ENCODE assay signal across 8 cellular contexts in the genomic region with DNA sequence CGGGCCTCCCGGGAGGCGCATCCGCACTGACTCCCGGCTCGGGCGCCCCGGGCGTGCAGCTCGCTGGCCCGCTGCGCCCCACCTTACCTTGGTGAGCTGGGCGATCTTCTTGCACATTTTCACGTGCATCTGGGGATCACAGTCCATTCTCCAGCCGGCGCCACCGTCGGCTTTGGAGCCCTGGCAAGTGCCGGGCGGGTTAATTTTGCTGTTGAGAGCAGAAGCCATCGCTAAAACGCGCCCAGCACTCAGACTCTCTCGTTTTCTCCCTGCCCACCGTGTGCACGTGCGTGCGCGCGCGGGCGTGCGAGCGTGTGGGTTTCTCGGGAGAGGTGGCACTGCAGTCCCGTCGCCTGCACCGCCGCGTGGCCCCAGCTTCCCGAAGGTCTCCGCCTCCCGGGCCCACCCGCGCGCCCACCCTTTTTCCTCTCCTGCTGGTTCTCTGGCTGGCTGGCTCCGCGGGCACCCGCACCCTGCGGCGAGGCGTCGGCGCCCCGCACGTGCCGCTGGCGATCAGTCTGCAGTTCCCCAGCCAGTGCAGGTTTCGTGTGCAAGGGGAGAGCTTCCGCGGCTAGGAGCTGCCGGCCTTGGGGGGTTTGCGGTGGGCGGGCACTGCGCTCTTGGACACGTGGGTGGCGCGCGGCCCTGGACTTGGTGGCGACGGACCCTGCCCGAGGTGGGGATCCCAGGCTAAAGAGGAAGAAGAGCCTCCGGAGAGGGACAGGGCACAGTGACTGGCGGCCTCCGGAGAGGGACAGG. TPM values are rescaled to one million over a fixed set of nuclear protein-coding genes. Genes with fewer than 3 reads are reported as not detected.
DNase-seq lines count a peak whose midpoint lies in the region; ATAC-seq and TF ChIP-seq lines count a peak whose summit lies in the region.

TSS of gene FAM184B (minus strand) at position 550 of the 759 bp plus-strand sequence. CDS start at position 228, 322 bp downstream.

- H3K4me3 ChIP-seq in suprapubic skin, result peak within 1 kb of the TSS; percentile 55

- intact Hi-C loops in activated naive CD4-positive, alpha-beta T cell treated with anti-CD3 and anti-CD28 coated beads for 36 hours (cut with micrococcal nuclease), result no loop called here
- intact Hi-C loops in left colon (cut with DNase I, micrococcal nuclease), result no loop called here

- peak within 1 kb of the TSS; percentile 34 for H3K4me3 Mint-ChIP-seq in activated naive CD4-positive, alpha-beta T cell treated with anti-CD3 and anti-CD28 coated beads for 36 hours
- peak within 1 kb of the TSS; percentile 67 to 83 (median 76) for H3K4me3 Mint-ChIP-seq in brain

- CTCF ChIA-PET in activated naive CD4-positive, alpha-beta T cell treated with anti-CD3 and anti-CD28 coated beads for 36 hours (lab: Charles Lee), result no interaction called here

- ATAC-seq in left colon (peak; percentile 41), HG02884 (IDR thresholded peaks at IDR 0.05; ENCODE audit: unreplicated experiment) (no peak), GM18868 (IDR thresholded peaks at IDR 0.05; ENCODE audit: unreplicated experiment) (no peak)

- H3K27me3 ChIP-seq in suprapubic skin, result peaks cover 25% of the 10 kb centered on the region

- H3K27ac Mint-ChIP-seq in activated naive CD4-positive, alpha-beta T cell treated with anti-CD3 and anti-CD28 coated beads for 36 hours, result no peak within 1 kb of the TSS
- peak within 1 kb of the TSS in 1 of 5 experiments; percentile 1 for H3K27ac Mint-ChIP-seq in brain

- peaks cover 19% of the 10 kb centered on the region for H3K4me1 ChIP-seq in suprapubic skin

- no peak for DNase-seq in activated naive CD4-positive, alpha-beta T cell treated with anti-CD3 and anti-CD28 coated beads for 36 hours
- DNase-seq in activated naive CD4-positive, alpha-beta T cell (lab: John Stamatoyannopoulos, UW), result no peak
- DNase-seq in left colon (no peak), suprapubic skin (ENCODE audit: low spot score in 2 of 2) (no peak), dedifferentiated amniotic fluid mesenchymal stem cell (ENCODE audit: extremely low spot score) (no peak)

- peaks cover 33% of the 10 kb centered on the region for H3K27me3 Mint-ChIP-seq in activated naive CD4-positive, alpha-beta T cell treated with anti-CD3 and anti-CD28 coated beads for 36 hours (ENCODE audit: low read depth)
- H3K27me3 Mint-ChIP-seq in brain, result peaks cover 35% of the 10 kb centered on the region

- H3K4me1 Mint-ChIP-seq in activated naive CD4-positive, alpha-beta T cell treated with anti-CD3 and anti-CD28 coated beads for 36 hours (ENCODE audit: low read depth), result peaks cover 9% of the 10 kb centered on the region
- H3K4me1 Mint-ChIP-seq in brain, result peaks cover 20% of the 10 kb centered on the region

- under 1% methylated on average over 18 of the region's 75 CpGs for whole genome bisulfite sequencing in suprapubic skin

- no peak for TF ChIP-seq EP300 in suprapubic skin (IDR thresholded peaks at IDR 0.05)

- no peak for TF ChIP-seq POLR2A in suprapubic skin (IDR thresholded peaks at IDR 0.05)

- no peaks in the 10 kb centered on the region for H3K36me3 ChIP-seq in suprapubic skin

- no peaks in the 10 kb centered on the region for H3K9me3 ChIP-seq in suprapubic skin

- no peaks in the 10 kb centered on the region for H3K9me3 Mint-ChIP-seq in activated naive CD4-positive, alpha-beta T cell treated with anti-CD3 and anti-CD28 coated beads for 36 hours
- peaks cover 0 to 8% (median 6%) of the 10 kb centered on the region in 5 experiments for H3K9me3 Mint-ChIP-seq in brain

- H3K27ac ChIP-seq in suprapubic skin, result no peak within 1 kb of the TSS

- TF ChIP-seq CTCF in brain (conservative IDR thresholded peaks at IDR 0.05) (no peak), suprapubic skin (IDR thresholded peaks at IDR 0.05) (no peak)

- peaks cover 7% of the 10 kb centered on the region for H3K36me3 Mint-ChIP-seq in activated naive CD4-positive, alpha-beta T cell treated with anti-CD3 and anti-CD28 coated beads for 36 hours (ENCODE audit: low read depth)
- H3K36me3 Mint-ChIP-seq in brain, result no peaks in the 10 kb centered on the region

RNA-seq across cellular contexts. Expression of gene FAM184B, which starts in this region (rescaled TPM):
- total RNA-seq in activated naive CD4-positive, alpha-beta T cell treated with anti-CD3 and anti-CD28 coated beads for 36 hours, result not detected
- 0.58 TPM for polyA plus RNA-seq in brain (ENCODE audit: insufficient read depth, low read depth, low replicate concordance)
- total RNA-seq in left colon (under 1 TPM; 0.18 to 0.39 TPM), suprapubic skin (under 1 TPM in 3 of 4 donors, not detected in 1; 0.24 to 0.39 (median 0.25) TPM)

Comparison
In these comparisons a context has a peak if more than half of its experiments do, and no peak if none do; other contexts are left out.
1. Peak in ATAC-seq in left colon; RNA of the gene not detected or under 1 TPM.